Comparison of ENCODE assay signal across 21 cellular contexts in the genomic region with DNA sequence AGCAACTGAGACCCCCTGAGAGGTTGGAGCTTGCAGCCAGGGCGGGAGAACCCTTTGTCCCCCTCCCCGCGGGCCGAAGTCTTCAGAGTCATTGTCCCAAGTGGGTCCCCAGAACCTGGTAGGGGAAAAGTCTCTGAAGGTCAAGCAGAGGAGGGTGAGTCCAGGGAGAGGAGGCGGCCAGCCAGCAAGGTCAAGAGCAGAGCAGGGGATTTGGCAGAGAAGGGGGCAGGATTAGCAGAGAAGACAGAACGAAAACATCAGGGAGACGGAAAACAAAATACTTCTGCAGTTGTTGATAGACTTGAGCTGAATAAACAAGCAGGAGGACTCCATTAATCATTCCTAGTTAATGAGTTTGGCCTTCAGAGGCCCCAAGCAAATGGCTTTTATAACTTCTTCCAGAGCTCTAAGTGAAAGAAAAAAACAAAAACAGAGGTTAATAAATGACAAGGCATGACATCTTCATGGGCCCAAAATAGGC.
DNase-seq lines count a peak whose midpoint lies in the region; ATAC-seq and TF ChIP-seq lines count a peak whose summit lies in the region.
"Had no signal": no experiment of that assay in that cellular context is flagged by ENCODE, and none has a peak within 500 bp of the region (broad histone marks: within the 10 kb centered on the region; RNA-seq: fewer than 3 reads in every experiment).

No MANE protein-coding gene starts in this region.

- H4K91ac ChIP-seq in IMR-90 (ENCODE audit: insufficient read depth, low read depth, low read length): peak overlapping the region; percentile 66
- H4K91ac ChIP-seq in mesenchymal stem cell (ENCODE audit: low read length): peak overlapping the region; percentile 57

- no peak overlapping the region for H3K4me3 Mint-ChIP-seq in chondrocyte (ENCODE audit: unreplicated experiment)
- no peak overlapping the region for H3K4me3 Mint-ChIP-seq in stimulated activated memory B cell treated with anti-CD40 and anti-IgM and Interleukin-4, amounts not matched to agents 10 μg/mL and 1 μg/mL and 100 μg/mL, for 72 hours
- H3K4me3 Mint-ChIP-seq: activated B cell treated with CpG ODN at 0.5 μM for 24 hours; activated naive CD8-positive, alpha-beta T cell treated with anti-CD3 and anti-CD28 coated beads, Interleukin-2, amount 10 ng/mL, durations not matched to agents 7 days and 5 days had no signal

- H2AFZ ChIP-seq in IMR-90 (replicated peaks; ENCODE audit: low read length, poor library complexity) (peak overlapping the region; percentile 80), mesenchymal stem cell (ENCODE audit: low read depth, low read length) (no peak overlapping the region)
- H2AFZ ChIP-seq: PC-9 had no signal

- H2BK12ac ChIP-seq in mesenchymal stem cell (ENCODE audit: low read length in 2 of 2): no peak overlapping the region

- H4K20me1 ChIP-seq in IMR-90 (ENCODE audit: insufficient read depth, low read length): no peaks in the 10 kb centered on the region

- H3K4ac ChIP-seq in IMR-90 (ENCODE audit: low read depth, low read length) (peak overlapping the region; percentile 89), mesenchymal stem cell (ENCODE audit: low read depth in 1 of 2, low read length in 2 of 2) (no peak overlapping the region)

- CTCF ChIA-PET in IMR-90 (lab: Yijun Ruan, JAX): interaction anchor here (1.3 kb wide), 1 partner anchor 270 kb away, joined by 4 read pairs; no protein-coding TSS in a partner anchor

- H3K79me1 ChIP-seq in IMR-90 (ENCODE audit: low read depth in 1 of 2, low read length in 2 of 2): peaks cover 0 to 14% of the 10 kb centered on the region in 2 experiments; a peak in 1 of 4 replicates
- H3K79me1 ChIP-seq in mesenchymal stem cell (replicated peaks; ENCODE audit: low read length, poor library complexity, severe bottlenecking): peaks cover 24% of the 10 kb centered on the region

- H3K36me3 Mint-ChIP-seq in chondrocyte (ENCODE audit: low read depth): peaks cover 17% of the 10 kb centered on the region
- peaks cover 89% of the 10 kb centered on the region for H3K36me3 Mint-ChIP-seq in stimulated activated memory B cell treated with anti-CD40 and anti-IgM and Interleukin-4, amounts not matched to agents 10 μg/mL and 1 μg/mL and 100 μg/mL, for 72 hours

- H3K23ac ChIP-seq in IMR-90 (ENCODE audit: low read depth, low read length) (no peak overlapping the region), mesenchymal stem cell (ENCODE audit: low read length in 2 of 2) (no peak overlapping the region)

- H2BK5ac ChIP-seq in IMR-90 (ENCODE audit: low read depth, low read length, poor library complexity, severe bottlenecking) (peak overlapping the region; percentile 35), mesenchymal stem cell (ENCODE audit: low read depth, low read length, poor library complexity, severe bottlenecking) (peak overlapping the region; percentile 63)

- peaks cover 15% of the 10 kb centered on the region for H3K4me1 ChIP-seq in IMR-90 (ENCODE audit: control insufficient read depth, insufficient read depth, low read length)
- H3K4me1 ChIP-seq in mesenchymal stem cell (ENCODE audit: control insufficient read depth, insufficient read depth, low read depth, low read length): peaks cover 51% of the 10 kb centered on the region
- H3K4me1 ChIP-seq in thyroid gland: peaks cover 16 to 31% of the 10 kb centered on the region in 2 donors

- H3K27ac ChIP-seq in IMR-90 (ENCODE audit: insufficient read depth, low read length): peak overlapping the region; percentile 50
- peak overlapping the region; percentile 92 for H3K27ac ChIP-seq in mesenchymal stem cell (ENCODE audit: low read length, poor library complexity, severe bottlenecking)
- peak overlapping the region; percentile 57 to 86 (median 84) for H3K27ac ChIP-seq in thyroid gland
- H3K27ac ChIP-seq: HL-60, PC-9 had no signal

- H3K18ac ChIP-seq in IMR-90 (ENCODE audit: low read depth, low read length): no peak overlapping the region
- peak overlapping the region; percentile 29 to 80 for H3K18ac ChIP-seq in mesenchymal stem cell (ENCODE audit: low read depth in 1 of 2, low read length in 2 of 2)

- H2AK5ac ChIP-seq in IMR-90 (ENCODE audit: low read depth, low read length) (peak overlapping the region; percentile 74), mesenchymal stem cell (ENCODE audit: low read length, severe bottlenecking) (peak overlapping the region; percentile 34)

- DNase-seq in IMR-90 (no peak), chondrocyte (ENCODE audit: low spot score) (peak; percentile 76), mesenchymal stem cell (peak; percentile 63), thyroid gland (no peak), left lobe of liver (ENCODE audit: low spot score) (no peak), NCI-H1092 treated with DMSO at 0.1 percent for 48 hours (lab: John Stamatoyannopoulos, UW) (no peak)
- DNase-seq: activated B cell treated with CpG ODN at 0.5 μM for 24 hours; activated naive CD8-positive, alpha-beta T cell treated with anti-CD3 and anti-CD28 coated beads, Interleukin-2, amount 10 ng/mL, durations not matched to agents 7 days and 5 days; CD4-positive, CD25-positive, alpha-beta regulatory T cell; central memory CD4-positive, alpha-beta T cell; heart right ventricle; Karpas-422; NCI-H1417 treated with DMSO at 0.1 percent for 48 hours; NCI-H510A; nucleus accumbens; stimulated activated CD4-positive, alpha-beta T cell treated with anti-CD3 and anti-CD28 coated beads, Interleukin-12 subunit alpha, Interleukin-12 subunit beta, amount 100 ng/mL, for 4 hours; substantia nigra had no signal

- dilution Hi-C loops in IMR-90 (cut with HindIII; ENCODE audit: low sequenced_read_pairs, unreplicated experiment): no loop called here

- no TSS peak for BruUV-seq in IMR-90 (replicated peaks; lab: Mats Ljungman, UMichigan)

- ATAC-seq in IMR-90 (ENCODE audit: low read depth) (no peak), left lobe of liver (no peak)
- no peak for ATAC-seq in stimulated activated memory B cell treated with anti-CD40 and anti-IgM and Interleukin-4, amounts not matched to agents 10 μg/mL and 1 μg/mL and 100 μg/mL, for 72 hours
- ATAC-seq: GM12878 had no signal

- H3K14ac ChIP-seq in IMR-90 (replicated peaks; ENCODE audit: low read depth, low read length): peak overlapping the region; percentile 69; the same call in 1 of the 2 replicates
- H3K14ac ChIP-seq in mesenchymal stem cell (ENCODE audit: low read length in 2 of 2): peak overlapping the region in 1 of 2 experiments; percentile 2

- peak overlapping the region; percentile 76 for H2BK20ac ChIP-seq in IMR-90 (ENCODE audit: low read depth, low read length)

- peaks cover 32% of the 10 kb centered on the region for H3K4me1 Mint-ChIP-seq in chondrocyte (ENCODE audit: low read depth)
- H3K4me1 Mint-ChIP-seq in stimulated activated memory B cell treated with anti-CD40 and anti-IgM and Interleukin-4, amounts not matched to agents 10 μg/mL and 1 μg/mL and 100 μg/mL, for 72 hours: peaks cover 9% of the 10 kb centered on the region
- H3K4me1 Mint-ChIP-seq: activated naive CD8-positive, alpha-beta T cell treated with anti-CD3 and anti-CD28 coated beads, Interleukin-2, amount 10 ng/mL, durations not matched to agents 7 days and 5 days had no signal

- WGBS in IMR-90 (ENCODE audit: extremely low coverage in 2 of 2, insufficient read length in 1 of 2), 2 experiments: 93% methylated on average over 3 of the region's 7 CpGs; no CpG with 5 or more reads in 1 of the 2 experiments
- 90% methylated on average over 5 of the region's 7 CpGs for WGBS in mesenchymal stem cell
- WGBS in thyroid gland, 2 donors: 85 to 92% methylated on average over 7 of the region's 7 CpGs

- H3K27ac Mint-ChIP-seq in chondrocyte (ENCODE audit: unreplicated experiment): peak overlapping the region; percentile 89
- no peak overlapping the region for H3K27ac Mint-ChIP-seq in stimulated activated memory B cell treated with anti-CD40 and anti-IgM and Interleukin-4, amounts not matched to agents 10 μg/mL and 1 μg/mL and 100 μg/mL, for 72 hours
- H3K27ac Mint-ChIP-seq: activated B cell treated with CpG ODN at 0.5 μM for 24 hours; activated naive CD8-positive, alpha-beta T cell treated with anti-CD3 and anti-CD28 coated beads, Interleukin-2, amount 10 ng/mL, durations not matched to agents 7 days and 5 days; CD4-positive, CD25-positive, alpha-beta regulatory T cell had no signal

- H3K9me3 ChIP-seq in IMR-90 (ENCODE audit: control insufficient read depth, insufficient read depth, low read length) (no peaks in the 10 kb centered on the region), mesenchymal stem cell (ENCODE audit: control insufficient read depth, low read length) (no peaks in the 10 kb centered on the region), thyroid gland (no peaks in the 10 kb centered on the region)
- H3K9me3 ChIP-seq: heart right ventricle had no signal

- H3K4me2 ChIP-seq in IMR-90 (ENCODE audit: low read depth, low read length) (no peak overlapping the region), mesenchymal stem cell (ENCODE audit: low read length, poor library complexity, severe bottlenecking) (no peak overlapping the region)
- H3K4me2 ChIP-seq: PC-9 had no signal

- H3K56ac ChIP-seq in IMR-90 (ENCODE audit: extremely low read depth, insufficient read depth, low read length): no peak overlapping the region

- peak overlapping the region; percentile 53 for H2AK9ac ChIP-seq in IMR-90 (replicated peaks; ENCODE audit: low read depth, low read length, poor library complexity)

- peak overlapping the region; percentile 87 for H2BK120ac ChIP-seq in IMR-90 (ENCODE audit: low read depth, low read length)
- H2BK120ac ChIP-seq in mesenchymal stem cell (ENCODE audit: low read depth, low read length): no peak overlapping the region

- H3K27me3 Mint-ChIP-seq in chondrocyte (ENCODE audit: low read depth): no peaks in the 10 kb centered on the region
- H3K27me3 Mint-ChIP-seq in stimulated activated memory B cell treated with anti-CD40 and anti-IgM and Interleukin-4, amounts not matched to agents 10 μg/mL and 1 μg/mL and 100 μg/mL, for 72 hours: no peaks in the 10 kb centered on the region
- H3K27me3 Mint-ChIP-seq: activated B cell treated with CpG ODN at 0.5 μM for 24 hours; activated naive CD8-positive, alpha-beta T cell treated with anti-CD3 and anti-CD28 coated beads, Interleukin-2, amount 10 ng/mL, durations not matched to agents 7 days and 5 days; CD4-positive, CD25-positive, alpha-beta regulatory T cell had no signal

- H4K5ac ChIP-seq in IMR-90 (ENCODE audit: low read depth, low read length): no peak overlapping the region

- no peak overlapping the region for H2BK15ac ChIP-seq in IMR-90 (ENCODE audit: low read depth, low read length)
- H2BK15ac ChIP-seq in mesenchymal stem cell (ENCODE audit: low read depth, poor library complexity, severe bottlenecking): peak overlapping the region; percentile 41

- no peak for TF ChIP-seq RAD21 in IMR-90 (IDR thresholded peaks at IDR 0.05; ENCODE audit: low read length)

- peak overlapping the region in 1 of 2 experiments; percentile 71; a peak in 2 of 4 replicates for H4K8ac ChIP-seq in IMR-90 (ENCODE audit: low read depth in 2 of 2, low read length in 2 of 2)
- H4K8ac ChIP-seq in mesenchymal stem cell (ENCODE audit: low read length): no peak overlapping the region

- POLR2A ChIA-PET in IMR-90 (lab: Charles Lee; ENCODE audit: unreplicated experiment): no interaction called here

- H3K36me3 ChIP-seq in IMR-90 (ENCODE audit: control insufficient read depth, insufficient read depth, low read length): peaks cover 59% of the 10 kb centered on the region
- H3K36me3 ChIP-seq in mesenchymal stem cell (ENCODE audit: control insufficient read depth in 1 of 2, insufficient read depth in 2 of 2, low read depth in 1 of 2, low read length in 2 of 2): peaks cover 74 to 75% of the 10 kb centered on the region in 2 experiments
- peaks cover 15 to 18% of the 10 kb centered on the region in 2 donors for H3K36me3 ChIP-seq in thyroid gland

- in situ Hi-C loops in IMR-90 (cut with MboI; ENCODE audit: low sequenced_read_pairs): no loop called here

- intact Hi-C loops in IMR-90 (cut with micrococcal nuclease): no loop called here
- intact Hi-C loops in thyroid gland (cut with DNase I): no loop called here

- no peaks in the 10 kb centered on the region for H3K9me3 Mint-ChIP-seq in chondrocyte (ENCODE audit: low read depth)
- H3K9me3 Mint-ChIP-seq in stimulated activated memory B cell treated with anti-CD40 and anti-IgM and Interleukin-4, amounts not matched to agents 10 μg/mL and 1 μg/mL and 100 μg/mL, for 72 hours: no peaks in the 10 kb centered on the region
- H3K9me3 Mint-ChIP-seq: activated B cell treated with CpG ODN at 0.5 μM for 24 hours; activated naive CD8-positive, alpha-beta T cell treated with anti-CD3 and anti-CD28 coated beads, Interleukin-2, amount 10 ng/mL, durations not matched to agents 7 days and 5 days; CD4-positive, CD25-positive, alpha-beta regulatory T cell had no signal

- H3K27me3 ChIP-seq in IMR-90 (ENCODE audit: control insufficient read depth, insufficient read depth, low read length) (no peaks in the 10 kb centered on the region), mesenchymal stem cell (ENCODE audit: control insufficient read depth in 1 of 2, insufficient read depth in 1 of 2, low read length in 2 of 2) (no peaks in the 10 kb centered on the region), thyroid gland (no peaks in the 10 kb centered on the region)

- no peak for TF ChIP-seq POLR2A in IMR-90 (IDR thresholded peaks at IDR 0.05; ENCODE audit: low read depth, low read length)
- no peak for TF ChIP-seq POLR2A in thyroid gland (IDR thresholded peaks at IDR 0.05)

- H3K4me3 ChIP-seq in IMR-90 (ENCODE audit: insufficient read depth, low read depth, low read length): no peak overlapping the region
- H3K4me3 ChIP-seq in mesenchymal stem cell (ENCODE audit: insufficient read depth in 1 of 2, low read depth in 1 of 2, low read length in 2 of 2): no peak overlapping the region
- no peak overlapping the region for H3K4me3 ChIP-seq in thyroid gland (replicated peaks in 1 of 3)
- H3K4me3 ChIP-seq: GM12878, heart right ventricle, PC-9 had no signal

- no peak for TF ChIP-seq CTCF in IMR-90 (conservative IDR thresholded peaks at IDR 0.05; ENCODE audit: low read depth, low read length)
- no peak for TF ChIP-seq CTCF in chondrocyte (IDR thresholded peaks at IDR 0.05)
- TF ChIP-seq CTCF in thyroid gland (IDR thresholded peaks at IDR 0.05): no peak

- no peak overlapping the region for H3K9ac ChIP-seq in IMR-90 (ENCODE audit: low read depth, low read length)
- H3K9ac ChIP-seq in mesenchymal stem cell (ENCODE audit: low read length): peak overlapping the region; percentile 36

- H3K9me1 ChIP-seq in IMR-90 (ENCODE audit: insufficient read depth, low read length): peaks cover 25% of the 10 kb centered on the region

Comparison
In these comparisons a context has a peak if more than half of its experiments do, and no peak if none do; other contexts are left out.
1. DNase-seq: peak in chondrocyte (single experiment) and mesenchymal stem cell (single experiment); none in IMR-90 (single experiment), thyroid gland (0 of 2), left lobe of liver (single experiment) and NCI-H1092 treated with DMSO at 0.1 percent for 48 hours (single experiment).
2. Peak in every context shown above with its lines, with median percentiles within 50 percentile points of each other: H3K27ac ChIP-seq.